In genomic region chr1:27349784-27350672, GRCh38 we compare ENCODE assay signal across 8 cellular contexts. TPM values are rescaled to one million over a fixed set of nuclear protein-coding genes. Genes with fewer than 3 reads are reported as not detected.
DNase-seq lines count a peak whose midpoint lies in the region; ATAC-seq and TF ChIP-seq lines count a peak whose summit lies in the region.

No MANE protein-coding gene starts in this region.

- H3K4me3 Mint-ChIP-seq in stimulated activated memory B cell treated with anti-CD40 and anti-IgM and Interleukin-4, amounts not matched to agents 10 μg/mL and 1 μg/mL and 100 μg/mL, for 72 hours, result peak overlapping the region; percentile 67

- H3K36me3 Mint-ChIP-seq in stimulated activated memory B cell treated with anti-CD40 and anti-IgM and Interleukin-4, amounts not matched to agents 10 μg/mL and 1 μg/mL and 100 μg/mL, for 72 hours, result peaks cover 18% of the 10 kb centered on the region

- H3K27me3 ChIP-seq in body of pancreas, result no peaks in the 10 kb centered on the region

- peaks cover 29% of the 10 kb centered on the region for H3K4me1 Mint-ChIP-seq in stimulated activated memory B cell treated with anti-CD40 and anti-IgM and Interleukin-4, amounts not matched to agents 10 μg/mL and 1 μg/mL and 100 μg/mL, for 72 hours

- no peak overlapping the region for H3K4me3 ChIP-seq in body of pancreas

- DNase-seq in COLO668 (lab: John Stamatoyannopoulos, UW; ENCODE audit: unreplicated experiment), result peak; percentile 95
- DNase-seq in NCI-H146 (lab: John Stamatoyannopoulos, UW), result peak; percentile 64
- peak; percentile 48 to 67 (median 65) for DNase-seq in body of pancreas
- peak; percentile 78 for DNase-seq in iris pigment epithelial cell (ENCODE audit: low read depth)
- no peak for DNase-seq in dedifferentiated amniotic fluid mesenchymal stem cell (ENCODE audit: extremely low spot score)

- H3K27me3 Mint-ChIP-seq in stimulated activated memory B cell treated with anti-CD40 and anti-IgM and Interleukin-4, amounts not matched to agents 10 μg/mL and 1 μg/mL and 100 μg/mL, for 72 hours, result no peaks in the 10 kb centered on the region

- TF ChIP-seq CTCF in body of pancreas (IDR thresholded peaks at IDR 0.05), result no peak

- peak; percentile 68 for ATAC-seq in body of pancreas
- ATAC-seq in stimulated activated memory B cell treated with anti-CD40 and anti-IgM and Interleukin-4, amounts not matched to agents 10 μg/mL and 1 μg/mL and 100 μg/mL, for 72 hours, result peak; percentile 75
- ATAC-seq in HG03045 (IDR thresholded peaks at IDR 0.05; ENCODE audit: unreplicated experiment), result no peak
- ATAC-seq in HG03097 (IDR thresholded peaks at IDR 0.05; ENCODE audit: low FRiP score, unreplicated experiment), result no peak

- no peaks in the 10 kb centered on the region for H3K36me3 ChIP-seq in body of pancreas (replicated peaks in 1 of 2; ENCODE audit: insufficient read depth in 1 of 2, low read depth in 2 of 2)

- no peaks in the 10 kb centered on the region for H3K9me3 ChIP-seq in body of pancreas

- intact Hi-C loops in body of pancreas (cut with DNase I), result no loop called here

- no peak overlapping the region for H3K27ac Mint-ChIP-seq in stimulated activated memory B cell treated with anti-CD40 and anti-IgM and Interleukin-4, amounts not matched to agents 10 μg/mL and 1 μg/mL and 100 μg/mL, for 72 hours

- H3K4me1 ChIP-seq in body of pancreas, result peaks cover 29% of the 10 kb centered on the region

- TF ChIP-seq POLR2A in body of pancreas (IDR thresholded peaks at IDR 0.05), result no peak

- H3K9me3 Mint-ChIP-seq in stimulated activated memory B cell treated with anti-CD40 and anti-IgM and Interleukin-4, amounts not matched to agents 10 μg/mL and 1 μg/mL and 100 μg/mL, for 72 hours, result no peaks in the 10 kb centered on the region

- WGBS in body of pancreas, 2 donors, result 52 to 77% methylated on average over 29 to 73 of the region's 84 CpGs

- H3K27ac ChIP-seq in body of pancreas, result peak overlapping the region in 1 of 4 donors; percentile 3

RNA-seq across cellular contexts. Expression of gene SYTL1, which starts 8.2 kb away (rescaled TPM):
- 100 to 1,000 TPM; 107 to 129 TPM for total RNA-seq in body of pancreas

RNA-seq across cellular contexts. Expression of gene MAP3K6, which starts 16.7 kb away (rescaled TPM):
- total RNA-seq in body of pancreas, result 10 to 100 TPM; 28.8 to 31.3 TPM

RNA-seq across cellular contexts. Expression of gene FCN3, which starts 24.6 kb away (rescaled TPM):
- total RNA-seq in body of pancreas, result 1 to 10 TPM; 1.3 to 1.6 TPM

RNA-seq across cellular contexts. Expression of gene TMEM222, which starts 28.1 kb away (rescaled TPM):
- total RNA-seq in body of pancreas, result 10 to 100 TPM in 1 of 2 donors, 1 to 10 TPM in 1; 8.6 to 20.0 TPM

RNA-seq across cellular contexts. Expression of gene CD164L2, which starts 33.1 kb away (rescaled TPM):
- total RNA-seq in body of pancreas, result 1 to 10 TPM in 1 of 2 donors, not detected in 1; 1.3 TPM

Comparison
In these comparisons a context has a peak if more than half of its experiments do, and no peak if none do; other contexts are left out.
1. ATAC-seq: peak in body of pancreas (single experiment) and stimulated activated memory B cell treated with anti-CD40 and anti-IgM and Interleukin-4, amounts not matched to agents 10 μg/mL and 1 μg/mL and 100 μg/mL, for 72 hours (single experiment); none in HG03045 (single experiment) and HG03097 (single experiment).